In genomic region chr13:19781526-19781925, GRCh38 we compare ENCODE assay signal across 9 cellular contexts. TPM values are rescaled to one million over a fixed set of nuclear protein-coding genes. Genes with fewer than 3 reads are reported as not detected.
DNase-seq lines count a peak whose midpoint lies in the region; ATAC-seq and FAIRE-seq lines count a peak whose summit lies in the region.
"Had no signal": no experiment of that assay in that cellular context is flagged by ENCODE, and none has a peak within 500 bp of the region (broad histone marks: within the 10 kb centered on the region; RNA-seq: fewer than 3 reads in every experiment).

No MANE protein-coding gene starts in this region.

- H3K27me3 ChIP-seq in mucosa of rectum (ENCODE audit: control insufficient read depth in 2 of 2, insufficient read depth in 2 of 2, low read length in 2 of 2): no peaks in the 10 kb centered on the region

- DNase-seq in AG08396 (ENCODE audit: low spot score) (peak; percentile 10), KBM-7 (peak; percentile 20), frontal cortex (ENCODE audit: low spot score in 2 of 2) (no peak), posterior cingulate gyrus (no peak), D341Med (ENCODE audit: low spot score) (no peak)
- DNase-seq in central memory CD8-positive, alpha-beta T cell (ENCODE audit: low spot score in 2 of 2): no peak

- H3K27ac Mint-ChIP-seq in central memory CD8-positive, alpha-beta T cell (ENCODE audit: low read depth): peak overlapping the region; percentile 99

- H3K9me3 ChIP-seq in mucosa of rectum (ENCODE audit: control insufficient read depth in 2 of 2, low read length in 2 of 2): no peaks in the 10 kb centered on the region

- in situ Hi-C loops in KBM-7 (cut with MboI; ENCODE audit: low pct_unique_long_range_greater_than_20kb, low sequenced_read_pairs): no loop called here

- no peaks in the 10 kb centered on the region for H3K9me3 Mint-ChIP-seq in central memory CD8-positive, alpha-beta T cell

- intact Hi-C loops in posterior cingulate gyrus (cut with DNase I): no loop called here

- peaks cover 11% of the 10 kb centered on the region for H3K4me1 Mint-ChIP-seq in central memory CD8-positive, alpha-beta T cell

- FAIRE-seq in frontal cortex (lab: Jason Lieb, UNC): no peak
- FAIRE-seq: islet of Langerhans had no signal

- no peaks in the 10 kb centered on the region for H3K36me3 ChIP-seq in mucosa of rectum (ENCODE audit: control insufficient read depth in 2 of 2, insufficient read depth in 2 of 2, low read length in 2 of 2)

- peaks cover 27% of the 10 kb centered on the region for H3K36me3 Mint-ChIP-seq in central memory CD8-positive, alpha-beta T cell (ENCODE audit: insufficient read depth)

- H3K4me3 ChIP-seq in mucosa of rectum (ENCODE audit: low read length in 2 of 2): peak overlapping the region; percentile 88 to 97

- H3K9ac ChIP-seq in mucosa of rectum (ENCODE audit: low read depth in 1 of 2, low read length in 2 of 2): peak overlapping the region; percentile 91 to 95

- H3K4me3 Mint-ChIP-seq in central memory CD8-positive, alpha-beta T cell: peak overlapping the region; percentile 90

- H3K4me1 ChIP-seq in mucosa of rectum (ENCODE audit: control insufficient read depth in 2 of 2, insufficient read depth in 2 of 2, low read length in 2 of 2): peaks cover 0 to 2% of the 10 kb centered on the region in 2 donors

- no peaks in the 10 kb centered on the region for H3K27me3 Mint-ChIP-seq in central memory CD8-positive, alpha-beta T cell

- ATAC-seq in central memory CD8-positive, alpha-beta T cell (replicated peaks; ENCODE audit: extremely low read depth, poor library complexity, severe bottlenecking): no peak
- no peak for ATAC-seq in GM21447 (IDR thresholded peaks at IDR 0.05; ENCODE audit: unreplicated experiment)

- H3K27ac ChIP-seq in mucosa of rectum (ENCODE audit: low read depth in 2 of 2, low read length in 2 of 2): peak overlapping the region; percentile 86 to 93

RNA-seq across cellular contexts. Expression of gene PSPC1, which starts 1.2 kb away (rescaled TPM):
- total RNA-seq in frontal cortex: 116 TPM

Comparison
In these comparisons a context has a peak if more than half of its experiments do, and no peak if none do; other contexts are left out.
1. DNase-seq: peak in AG08396 (single experiment) and KBM-7 (single experiment); none in central memory CD8-positive, alpha-beta T cell (0 of 2), frontal cortex (0 of 2), posterior cingulate gyrus (0 of 10) and D341Med (single experiment).